In the genomic region with DNA sequence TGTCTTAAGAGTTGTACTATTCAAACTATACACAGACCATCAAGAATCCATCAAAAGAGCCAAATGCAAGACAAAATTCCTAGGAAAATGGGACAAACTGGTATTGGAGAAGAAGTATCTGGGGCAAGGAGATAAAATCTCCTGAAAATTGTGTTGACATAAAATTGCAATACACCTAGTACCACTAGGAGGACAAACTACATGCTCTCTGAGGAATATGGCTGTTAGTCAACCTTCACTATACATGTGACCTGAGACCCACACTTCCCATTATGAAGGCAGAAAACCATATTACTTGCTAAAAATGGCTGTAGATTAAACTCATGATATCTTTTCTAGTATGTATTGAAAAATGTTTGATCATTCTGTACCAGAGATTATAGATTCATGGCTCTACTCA, we compare ENCODE assay signal across 1 cellular context.
TF ChIP-seq lines count a peak whose summit lies in the region.

No MANE protein-coding gene starts in this region.

TF ChIP-seq in SK-N-SH treated with all-trans-retinoic acid at 6 μM for 48 hours, 23 proteins besides CTCF, POLR2A, EP300 and RAD21 (continued from another document):
- TF ChIP-seq, protein P1, sequence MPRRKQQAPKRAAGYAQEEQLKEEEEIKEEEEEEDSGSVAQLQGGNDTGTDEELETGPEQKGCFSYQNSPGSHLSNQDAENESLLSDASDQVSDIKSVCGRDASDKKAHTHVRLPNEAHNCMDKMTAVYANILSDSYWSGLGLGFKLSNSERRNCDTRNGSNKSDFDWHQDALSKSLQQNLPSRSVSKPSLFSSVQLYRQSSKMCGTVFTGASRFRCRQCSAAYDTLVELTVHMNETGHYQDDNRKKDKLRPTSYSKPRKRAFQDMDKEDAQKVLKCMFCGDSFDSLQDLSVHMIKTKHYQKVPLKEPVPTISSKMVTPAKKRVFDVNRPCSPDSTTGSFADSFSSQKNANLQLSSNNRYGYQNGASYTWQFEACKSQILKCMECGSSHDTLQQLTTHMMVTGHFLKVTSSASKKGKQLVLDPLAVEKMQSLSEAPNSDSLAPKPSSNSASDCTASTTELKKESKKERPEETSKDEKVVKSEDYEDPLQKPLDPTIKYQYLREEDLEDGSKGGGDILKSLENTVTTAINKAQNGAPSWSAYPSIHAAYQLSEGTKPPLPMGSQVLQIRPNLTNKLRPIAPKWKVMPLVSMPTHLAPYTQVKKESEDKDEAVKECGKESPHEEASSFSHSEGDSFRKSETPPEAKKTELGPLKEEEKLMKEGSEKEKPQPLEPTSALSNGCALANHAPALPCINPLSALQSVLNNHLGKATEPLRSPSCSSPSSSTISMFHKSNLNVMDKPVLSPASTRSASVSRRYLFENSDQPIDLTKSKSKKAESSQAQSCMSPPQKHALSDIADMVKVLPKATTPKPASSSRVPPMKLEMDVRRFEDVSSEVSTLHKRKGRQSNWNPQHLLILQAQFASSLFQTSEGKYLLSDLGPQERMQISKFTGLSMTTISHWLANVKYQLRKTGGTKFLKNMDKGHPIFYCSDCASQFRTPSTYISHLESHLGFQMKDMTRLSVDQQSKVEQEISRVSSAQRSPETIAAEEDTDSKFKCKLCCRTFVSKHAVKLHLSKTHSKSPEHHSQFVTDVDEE (CRISPR knock-in tag; IDR thresholded peaks at IDR 0.05): no peak
- TF ChIP-seq OSR1 (CRISPR knock-in tag; IDR thresholded peaks at IDR 0.05) (no peak), CSDC2 (CRISPR knock-in tag; IDR thresholded peaks at IDR 0.05) (no peak), GLIS3 (CRISPR knock-in tag; IDR thresholded peaks at IDR 0.05) (no peak), ARNTL (CRISPR knock-in tag; IDR thresholded peaks at IDR 0.05; ENCODE audit: borderline replicate concordance, low read depth) (no peak), ZC3H10 (CRISPR knock-in tag; IDR thresholded peaks at IDR 0.05) (no peak)
